ENCODE assay signal across 26 cellular contexts in genomic region chr2:108809936-108810335, GRCh38.
"Had no signal": no experiment of that assay in that cellular context is flagged by ENCODE, and none has a peak within 500 bp of the region (broad histone marks: within the 10 kb centered on the region; RNA-seq: fewer than 3 reads in every experiment).

No MANE protein-coding gene starts in this region.

- H3K4me3 ChIP-seq: colonic mucosa, esophagus squamous epithelium, gastrocnemius medialis, heart right ventricle, left lung, lower lobe of right lung, mucosa of descending colon had no signal

- ATAC-seq: effector memory CD8-positive, alpha-beta T cell; esophagus mucosa; gastrocnemius medialis; heart right ventricle; left cardiac atrium; left lung; left ventricle myocardium superior; lower lobe of right lung; mucosa of descending colon had no signal

- H3K4me3 Mint-ChIP-seq: dendritic cell treated with granulocyte-macrophage colony-stimulating factor and Interleukin-4, amounts not matched to agents 40 ng/mL and 50 ng/mL, for 4 days; effector memory CD8-positive, alpha-beta T cell; mesothelial cell of epicardium; naive B cell had no signal

- DNase-seq: colonic mucosa; cortex of kidney; effector CD8-positive, alpha-beta T cell; effector memory CD8-positive, alpha-beta T cell; erythroblast; esophagus squamous epithelium; foreskin fibroblast; foreskin melanocyte; gastrocnemius medialis; glutamatergic neuron; head of caudate nucleus; heart right ventricle; hippocampal formation; left cardiac atrium; left lung; left ventricle myocardium superior; lower lobe of right lung; mesenchymal stem cell; mucosa of descending colon; naive B cell had no signal

- FAIRE-seq: islet of Langerhans, keratinocyte had no signal

- H3K4me1 Mint-ChIP-seq: naive B cell had no signal

- H3K27ac ChIP-seq: colonic mucosa, epithelial cell of prostate, esophagus squamous epithelium, gastrocnemius medialis, heart right ventricle, left lung, lower lobe of right lung had no signal

- H3K36me3 ChIP-seq: colonic mucosa had no signal

- H3K27me3 ChIP-seq: colonic mucosa, esophagus squamous epithelium, gastrocnemius medialis, heart right ventricle, left lung had no signal

- H3K27me3 Mint-ChIP-seq: dendritic cell treated with granulocyte-macrophage colony-stimulating factor and Interleukin-4, amounts not matched to agents 40 ng/mL and 50 ng/mL, for 4 days; effector memory CD8-positive, alpha-beta T cell; naive B cell had no signal

- H3K4me1 ChIP-seq: colonic mucosa, gastrocnemius medialis, heart right ventricle, left lung, lower lobe of right lung had no signal

- H3K9me3 ChIP-seq: colonic mucosa had no signal

- H3K27ac Mint-ChIP-seq: dendritic cell treated with granulocyte-macrophage colony-stimulating factor and Interleukin-4, amounts not matched to agents 40 ng/mL and 50 ng/mL, for 4 days; mesothelial cell of epicardium had no signal
